9 cellular contexts compared by ENCODE assay signal in the genomic region with DNA sequence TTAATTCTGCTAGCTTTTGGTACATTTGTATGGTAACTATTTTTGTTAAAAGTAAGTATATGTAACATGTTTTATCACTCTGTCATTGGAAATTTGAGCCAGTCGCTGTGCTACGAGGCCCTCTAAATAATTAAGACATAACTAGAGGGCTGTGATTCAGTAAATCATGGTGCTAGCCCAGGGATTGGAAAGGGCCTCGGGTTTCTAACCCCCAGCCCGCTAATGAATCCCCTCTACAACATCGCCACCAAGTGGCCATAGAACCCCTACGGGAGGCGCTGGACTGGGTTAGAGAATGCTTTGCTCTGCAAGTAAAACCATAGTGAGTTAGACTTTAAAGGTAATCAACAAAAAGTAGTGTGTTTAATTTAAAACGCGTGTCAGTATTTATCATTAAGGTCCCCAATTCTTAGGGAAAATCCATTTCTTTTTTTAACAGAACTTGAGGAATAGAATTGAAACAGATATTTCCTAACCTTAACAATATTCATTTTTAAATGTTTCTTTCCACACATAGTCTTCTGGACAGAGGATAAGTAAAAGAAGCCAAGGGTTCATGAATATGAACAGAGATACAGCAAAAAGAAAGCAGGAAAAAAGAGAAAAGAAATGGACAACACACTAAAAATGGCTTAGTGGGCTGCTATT.
DNase-seq lines count a peak whose midpoint lies in the region; ATAC-seq and TF ChIP-seq lines count a peak whose summit lies in the region.
"Had no signal": no experiment of that assay in that cellular context is flagged by ENCODE, and none has a peak within 500 bp of the region (broad histone marks: within the 10 kb centered on the region; RNA-seq: fewer than 3 reads in every experiment).

No MANE protein-coding gene starts in this region.

- H3K27ac ChIP-seq in neural progenitor cell: no peak overlapping the region

- no peak overlapping the region for H3K4me2 ChIP-seq in neural progenitor cell

- H4K20me1 ChIP-seq in neural progenitor cell (ENCODE audit: low read depth): no peaks in the 10 kb centered on the region

- H3K9me3 ChIP-seq in neural progenitor cell (ENCODE audit: low read depth): no peaks in the 10 kb centered on the region

- no peak overlapping the region for H3K4me3 ChIP-seq in GM12865 (ENCODE audit: low read depth, low read length)
- no peak overlapping the region for H3K4me3 ChIP-seq in neural progenitor cell

- no peaks in the 10 kb centered on the region for H3K9me3 Mint-ChIP-seq in neural progenitor cell
- peaks cover 11 to 20% of the 10 kb centered on the region in 2 donors for H3K9me3 Mint-ChIP-seq in activated naive CD4-positive, alpha-beta T cell treated with anti-CD3 and anti-CD28 coated beads, Interleukin-2, amount 50 U/mL, for 72 hours
- peaks cover 38% of the 10 kb centered on the region for H3K9me3 Mint-ChIP-seq in T-helper 2 cell treated with Interferon-gamma antibody and Interleukin-4, amounts not matched to agents 5 μg/mL and 100 μg/mL, for 36 hours

- no peaks in the 10 kb centered on the region for H3K36me3 ChIP-seq in neural progenitor cell

- peaks cover 2% of the 10 kb centered on the region for H3K36me3 Mint-ChIP-seq in neural progenitor cell
- H3K36me3 Mint-ChIP-seq in activated naive CD4-positive, alpha-beta T cell treated with anti-CD3 and anti-CD28 coated beads, Interleukin-2, amount 50 U/mL, for 72 hours: no peaks in the 10 kb centered on the region
- no peaks in the 10 kb centered on the region for H3K36me3 Mint-ChIP-seq in T-helper 2 cell treated with Interferon-gamma antibody and Interleukin-4, amounts not matched to agents 5 μg/mL and 100 μg/mL, for 36 hours (ENCODE audit: low read depth)
- H3K36me3 Mint-ChIP-seq: naive B cell had no signal

- peak overlapping the region; percentile 33 for H3K27ac Mint-ChIP-seq in neural progenitor cell
- no peak overlapping the region for H3K27ac Mint-ChIP-seq in activated naive CD4-positive, alpha-beta T cell treated with anti-CD3 and anti-CD28 coated beads, Interleukin-2, amount 50 U/mL, for 72 hours
- H3K27ac Mint-ChIP-seq in T-helper 2 cell treated with Interferon-gamma antibody and Interleukin-4, amounts not matched to agents 5 μg/mL and 100 μg/mL, for 36 hours: no peak overlapping the region
- H3K27ac Mint-ChIP-seq: naive B cell had no signal

- no peak for ATAC-seq in HG03442 (IDR thresholded peaks at IDR 0.05; ENCODE audit: unreplicated experiment)
- no peak for ATAC-seq in activated naive CD4-positive, alpha-beta T cell treated with anti-CD3 and anti-CD28 coated beads, Interleukin-2, amount 50 U/mL, for 72 hours

- no peak overlapping the region for H2AFZ ChIP-seq in neural progenitor cell (replicated peaks)

- TF ChIP-seq CTCF in GM12865 (IDR thresholded peaks at IDR 0.05; ENCODE audit: insufficient read depth, low read depth, low read length, missing control alignments) (peak; percentile 19), neural progenitor cell (IDR thresholded peaks at IDR 0.05) (peak; percentile 94)

- no peaks in the 10 kb centered on the region for H3K4me1 ChIP-seq in neural progenitor cell

- no peak overlapping the region for H3K9ac ChIP-seq in neural progenitor cell

- no peaks in the 10 kb centered on the region for H3K79me2 ChIP-seq in neural progenitor cell (ENCODE audit: low read depth)

- no peaks in the 10 kb centered on the region for H3K27me3 ChIP-seq in neural progenitor cell

- no peak for DNase-seq in GM12865 (ENCODE audit: low read depth)
- DNase-seq in NCI-H446 (lab: John Stamatoyannopoulos, UW): peak; percentile 81 to 86
- peak; percentile 83 for DNase-seq in ecto neural progenitor cell (ENCODE audit: low spot score)
- peak; percentile 86 for DNase-seq in neural progenitor cell (ENCODE audit: low spot score)
- no peak for DNase-seq in activated naive CD4-positive, alpha-beta T cell treated with anti-CD3 and anti-CD28 coated beads, Interleukin-2, amount 50 U/mL, for 72 hours (ENCODE audit: low spot score in 2 of 2)
- DNase-seq in NCI-H2029 (lab: John Stamatoyannopoulos, UW): no peak
- no peak for DNase-seq in T-helper 2 cell treated with Interferon-gamma antibody and Interleukin-4, amounts not matched to agents 5 μg/mL and 100 μg/mL, for 36 hours (ENCODE audit: low spot score)
- DNase-seq: naive B cell had no signal

- H3F3A ChIP-seq in neural progenitor cell (ENCODE audit: low read depth): no peaks in the 10 kb centered on the region

- peaks cover 8% of the 10 kb centered on the region for H3K4me1 Mint-ChIP-seq in neural progenitor cell
- H3K4me1 Mint-ChIP-seq in T-helper 2 cell treated with Interferon-gamma antibody and Interleukin-4, amounts not matched to agents 5 μg/mL and 100 μg/mL, for 36 hours (ENCODE audit: low read depth): no peaks in the 10 kb centered on the region
- H3K4me1 Mint-ChIP-seq: naive B cell had no signal

- H3K27me3 Mint-ChIP-seq in neural progenitor cell (ENCODE audit: insufficient read depth, low read depth): peaks cover 6% of the 10 kb centered on the region
- no peaks in the 10 kb centered on the region for H3K27me3 Mint-ChIP-seq in T-helper 2 cell treated with Interferon-gamma antibody and Interleukin-4, amounts not matched to agents 5 μg/mL and 100 μg/mL, for 36 hours (ENCODE audit: low read depth)
- H3K27me3 Mint-ChIP-seq: naive B cell had no signal

- no peak overlapping the region for H3K4me3 Mint-ChIP-seq in neural progenitor cell
- no peak overlapping the region for H3K4me3 Mint-ChIP-seq in T-helper 2 cell treated with Interferon-gamma antibody and Interleukin-4, amounts not matched to agents 5 μg/mL and 100 μg/mL, for 36 hours
- H3K4me3 Mint-ChIP-seq: naive B cell had no signal

Comparison
In these comparisons a context has a peak if more than half of its experiments do, and no peak if none do; other contexts are left out.
1. DNase-seq: peak in NCI-H446 (2 of 2), ecto neural progenitor cell (single experiment) and neural progenitor cell (single experiment); none in GM12865 (single experiment), activated naive CD4-positive, alpha-beta T cell treated with anti-CD3 and anti-CD28 coated beads, Interleukin-2, amount 50 U/mL, for 72 hours (0 of 2), NCI-H2029 (single experiment) and T-helper 2 cell treated with Interferon-gamma antibody and Interleukin-4, amounts not matched to agents 5 μg/mL and 100 μg/mL, for 36 hours (single experiment).